In genomic region chr2:131672471-131673399, GRCh38 we compare ENCODE assay signal across 8 cellular contexts.
DNase-seq lines count a peak whose midpoint lies in the region; ATAC-seq, FAIRE-seq and TF ChIP-seq lines count a peak whose summit lies in the region.
"Not testable (repeated sequence)": the region's sequence is repeated elsewhere in the genome, so short reads cannot be mapped to it uniquely, and the experiment has no call there.

No MANE protein-coding gene starts in this region.

- peak overlapping the region; percentile 52 to 74 (median 59) for H3K4me3 Mint-ChIP-seq in T-cell
- not testable (repeated sequence) for H3K4me3 Mint-ChIP-seq in astrocyte (ENCODE audit: unreplicated experiment)

- H2AFZ ChIP-seq in astrocyte (ENCODE audit: low read depth, low read length) = peak overlapping the region; percentile 80

- H3K79me2 ChIP-seq in astrocyte (ENCODE audit: insufficient read depth, low read length) = not testable (repeated sequence)

- TF ChIP-seq CTCF in astrocyte (IDR thresholded peaks at IDR 0.05; ENCODE audit: insufficient read depth, low read depth, low read length) = peak; percentile 29
- peak; percentile 50 for TF ChIP-seq CTCF in psoas muscle (IDR thresholded peaks at IDR 0.05)

- peak overlapping the region; percentile 49 for H3K4me3 ChIP-seq in astrocyte (ENCODE audit: insufficient read depth, low read depth, low read length)
- H3K4me3 ChIP-seq in right cardiac atrium (ENCODE audit: low read length) = not testable (repeated sequence)
- peak overlapping the region; percentile 61 for H3K4me3 ChIP-seq in psoas muscle

- not testable (repeated sequence) for H3K36me3 ChIP-seq in astrocyte (ENCODE audit: insufficient read depth, low read length); psoas muscle (ENCODE audit: insufficient read depth in 1 of 2, low read depth in 1 of 2)

- peaks cover 21 to 23% of the 10 kb centered on the region in 2 donors for H3K27me3 Mint-ChIP-seq in T-cell
- H3K27me3 Mint-ChIP-seq in astrocyte (ENCODE audit: low read depth, unreplicated experiment) = not testable (repeated sequence)

- intact Hi-C loops in right cardiac atrium (cut with DNase I) = loop anchor here (5.0 to 10.0 kb wide), 4 partner anchors 132 to 518 kb away; no protein-coding TSS in a partner anchor
- intact Hi-C loops in psoas muscle (cut with DNase I) = loop anchor here (5.0 to 10.0 kb wide), 5 partner anchors 130 to 518 kb away; partner anchors contain the start of gene MZT2A (in 2 of the 2)

- H3K9me3 Mint-ChIP-seq in T-cell; astrocyte (ENCODE audit: unreplicated experiment): not testable (repeated sequence)

- H3K4me1 ChIP-seq in astrocyte (ENCODE audit: insufficient read depth, low read length) (peaks cover 16% of the 10 kb centered on the region), psoas muscle (peaks cover 11% of the 10 kb centered on the region)
- H3K4me1 ChIP-seq in right cardiac atrium (ENCODE audit: control insufficient read depth, insufficient read depth, low read length) = not testable (repeated sequence)

- POLR2A ChIA-PET in T-cell (lab: Charles Lee) = interaction anchor here (0.6 to 0.7 kb wide), 3 partner anchors 169 to 252 kb away, joined by 4 to 11 read pairs (median 6); no protein-coding TSS in a partner anchor

- not testable (repeated sequence) for FAIRE-seq in astrocyte (lab: Jason Lieb, UNC)

- H3K9ac ChIP-seq in astrocyte (ENCODE audit: low read length) = peak overlapping the region; percentile 28

- H3K27me3 ChIP-seq in astrocyte (ENCODE audit: insufficient read depth, low read length); right cardiac atrium (ENCODE audit: control insufficient read depth, insufficient read depth); psoas muscle (ENCODE audit: insufficient read depth in 3 of 3, low read length in 2 of 3): not testable (repeated sequence)

- H3K4me1 Mint-ChIP-seq in T-cell = peaks cover 6 to 11% (median 6%) of the 10 kb centered on the region in 3 donors
- H3K4me1 Mint-ChIP-seq in astrocyte (ENCODE audit: low read depth, unreplicated experiment) = peaks cover 16% of the 10 kb centered on the region

- CTCF ChIA-PET in T-cell (lab: Charles Lee) = interaction anchor here (0.6 to 2.8 kb wide), 20 partner anchors 9 to 800 kb away, joined by 3 to 26 read pairs (median 4); no protein-coding TSS in a partner anchor

- not testable (repeated sequence) for H3K27ac Mint-ChIP-seq in T-cell; astrocyte (ENCODE audit: unreplicated experiment)

- not testable (repeated sequence) for H3K36me3 Mint-ChIP-seq in T-cell; astrocyte (ENCODE audit: low read depth, unreplicated experiment)

- H3K9me3 ChIP-seq in astrocyte (ENCODE audit: insufficient read depth, low read depth, low read length); right cardiac atrium (ENCODE audit: control insufficient read depth, low read length); psoas muscle: not testable (repeated sequence)

- H4K20me1 ChIP-seq in astrocyte (ENCODE audit: insufficient read depth, low read length) = not testable (repeated sequence)

- peak overlapping the region; percentile 82 for H3K4me2 ChIP-seq in astrocyte (ENCODE audit: low read length)

- peak; percentile 95 for ATAC-seq in GM18511 (IDR thresholded peaks at IDR 0.05; ENCODE audit: unreplicated experiment)
- peak; percentile 85 for ATAC-seq in HG02885 (IDR thresholded peaks at IDR 0.05; ENCODE audit: poor library complexity, unreplicated experiment)
- ATAC-seq in T-cell (replicated peaks in 1 of 4) = peak; percentile 90 to 97 (median 92)
- peak; percentile 97 for ATAC-seq in right cardiac atrium
- peak; percentile 95 to 98 (median 97) for ATAC-seq in psoas muscle

- H3K27ac ChIP-seq in astrocyte (ENCODE audit: low read depth, low read length); right cardiac atrium (ENCODE audit: low read length); psoas muscle: not testable (repeated sequence)

- DNase-seq in A172 (ENCODE audit: low spot score) = peak; percentile 66
- DNase-seq in NCI-H1105 (lab: John Stamatoyannopoulos, UW) = peak; percentile 59
- peak in 30 of 34 experiments; percentile 30 to 80 (median 54) for DNase-seq in T-cell
- DNase-seq in astrocyte (ENCODE audit: low read depth) = not testable (repeated sequence)
- DNase-seq in right cardiac atrium = peak; percentile 46 to 85 (median 84)
- DNase-seq in psoas muscle = peak; percentile 45 to 80

- WGBS in right cardiac atrium = 8% methylated on average over 38 of the region's 38 CpGs
- WGBS in psoas muscle, 3 donors = 2 to 5% (median 3%) methylated on average over 36 to 38 of the region's 38 CpGs
